ENCODE assay signal across 10 cellular contexts in genomic region chr22:35900483-35901168, GRCh38.
DNase-seq lines count a peak whose midpoint lies in the region; ATAC-seq, FAIRE-seq and TF ChIP-seq lines count a peak whose summit lies in the region.
"Had no signal": no experiment of that assay in that cellular context is flagged by ENCODE, and none has a peak within 500 bp of the region (broad histone marks: within the 10 kb centered on the region; RNA-seq: fewer than 3 reads in every experiment).

No MANE protein-coding gene starts in this region.

- H3K9me3 ChIP-seq in OCI-LY7 (ENCODE audit: low read length) (no peaks in the 10 kb centered on the region), endothelial cell of umbilical vein (replicated peaks; ENCODE audit: control insufficient read depth, insufficient read depth, low read length) (no peaks in the 10 kb centered on the region)

- H3K4me1 Mint-ChIP-seq in activated naive CD4-positive, alpha-beta T cell treated with anti-CD3 and anti-CD28 coated beads, Interleukin-2, amount 10 ng/mL, durations not matched to agents 7 days and 5 days: peaks cover 8% of the 10 kb centered on the region

- no peaks in the 10 kb centered on the region for H3K36me3 Mint-ChIP-seq in activated naive CD4-positive, alpha-beta T cell treated with anti-CD3 and anti-CD28 coated beads, Interleukin-2, amount 50 U/mL, for 72 hours
- H3K36me3 Mint-ChIP-seq in activated naive CD4-positive, alpha-beta T cell treated with anti-CD3 and anti-CD28 coated beads, Interleukin-2, amount 10 ng/mL, durations not matched to agents 7 days and 5 days: no peaks in the 10 kb centered on the region

- H3K27me3 ChIP-seq in endothelial cell of umbilical vein (ENCODE audit: control insufficient read depth in 2 of 2, insufficient read depth in 2 of 2, low read length in 2 of 2): no peaks in the 10 kb centered on the region

- FAIRE-seq in endothelial cell of umbilical vein (lab: Jason Lieb, UNC): peak; percentile 63

- no peaks in the 10 kb centered on the region for H3K9me3 Mint-ChIP-seq in activated naive CD4-positive, alpha-beta T cell treated with anti-CD3 and anti-CD28 coated beads, Interleukin-2, amount 50 U/mL, for 72 hours
- no peaks in the 10 kb centered on the region for H3K9me3 Mint-ChIP-seq in activated naive CD4-positive, alpha-beta T cell treated with anti-CD3 and anti-CD28 coated beads, Interleukin-2, amount 10 ng/mL, durations not matched to agents 7 days and 5 days

- POLR2A ChIA-PET in OCI-LY7 (lab: Charles Lee) (interaction anchor here (0.7 to 2.9 kb wide), 7 partner anchors 7 to 152 kb away, joined by 3 to 23 read pairs (median 4); no protein-coding TSS in a partner anchor), endothelial cell of umbilical vein (lab: Charles Lee) (interaction anchor here (0.6 kb wide), 1 partner anchor 433 kb away, joined by 3 read pairs; no protein-coding TSS in a partner anchor)

- TF ChIP-seq CTCF in OCI-LY7 (conservative IDR thresholded peaks at IDR 0.05; ENCODE audit: low read length): no peak
- no peak for TF ChIP-seq CTCF in endothelial cell of umbilical vein (IDR thresholded peaks at IDR 0.05; ENCODE audit: extremely low read depth in 1 of 2, insufficient read depth in 1 of 2, low read depth in 1 of 2, low read length in 2 of 2)

- H3K27ac ChIP-seq in OCI-LY7 (ENCODE audit: low read depth, low read length, poor library complexity, severe bottlenecking) (peak overlapping the region; percentile 78), endothelial cell of umbilical vein (ENCODE audit: insufficient read depth, low read depth, low read length) (peak overlapping the region; percentile 32)
- H3K27ac ChIP-seq: HL-60 had no signal

- H3K4me2 ChIP-seq in OCI-LY7 (ENCODE audit: low read length) (peak overlapping the region; percentile 73), endothelial cell of umbilical vein (ENCODE audit: insufficient read depth, low read length) (peak overlapping the region; percentile 21)

- intact Hi-C loops in OCI-LY7 (cut with micrococcal nuclease; ENCODE audit: unreplicated experiment): loop anchor here (5.0 kb wide), 1 partner anchor 148 kb away; no protein-coding TSS in a partner anchor
- intact Hi-C loops in endothelial cell of umbilical vein (cut with micrococcal nuclease): loop anchor here (1.0 kb wide), 1 partner anchor 10 kb away; no protein-coding TSS in a partner anchor

- peaks cover 86% of the 10 kb centered on the region for H3K4me1 ChIP-seq in OCI-LY7 (ENCODE audit: insufficient read depth, low read length, poor library complexity, severe bottlenecking)
- peaks cover 30% of the 10 kb centered on the region for H3K4me1 ChIP-seq in endothelial cell of umbilical vein (ENCODE audit: control insufficient read depth, extremely low read depth, insufficient read depth, low read length)

- no peak for TF ChIP-seq POLR2A in endothelial cell of umbilical vein (IDR thresholded peaks at IDR 0.05; ENCODE audit: low read depth, low read length)

- H3K4me3 ChIP-seq in OCI-LY7 (ENCODE audit: low read depth, low read length, poor library complexity, severe bottlenecking) (peak overlapping the region; percentile 29), endothelial cell of umbilical vein (replicated peaks in 1 of 3; ENCODE audit: insufficient read depth in 1 of 3, low read depth in 1 of 3, low read length in 3 of 3) (no peak overlapping the region)
- H3K4me3 ChIP-seq: coronary artery had no signal

- H2AFZ ChIP-seq in OCI-LY7 (ENCODE audit: low read length) (peak overlapping the region; percentile 42; the same call in 1 of the 2 replicates), endothelial cell of umbilical vein (ENCODE audit: low read depth, low read length) (no peak overlapping the region)

- no peak overlapping the region for H3K9ac ChIP-seq in endothelial cell of umbilical vein (replicated peaks; ENCODE audit: extremely low read depth, insufficient read depth, low read length)

- H3K27me3 Mint-ChIP-seq in activated naive CD4-positive, alpha-beta T cell treated with anti-CD3 and anti-CD28 coated beads, Interleukin-2, amount 10 ng/mL, durations not matched to agents 7 days and 5 days: peaks cover 13% of the 10 kb centered on the region

- no peak overlapping the region for H3K4me3 Mint-ChIP-seq in activated naive CD4-positive, alpha-beta T cell treated with anti-CD3 and anti-CD28 coated beads, Interleukin-2, amount 10 ng/mL, durations not matched to agents 7 days and 5 days

- H3K27ac Mint-ChIP-seq in activated naive CD4-positive, alpha-beta T cell treated with anti-CD3 and anti-CD28 coated beads, Interleukin-2, amount 50 U/mL, for 72 hours: no peak overlapping the region
- no peak overlapping the region for H3K27ac Mint-ChIP-seq in activated naive CD4-positive, alpha-beta T cell treated with anti-CD3 and anti-CD28 coated beads, Interleukin-2, amount 10 ng/mL, durations not matched to agents 7 days and 5 days

- CTCF ChIA-PET in activated naive CD4-positive, alpha-beta T cell treated with anti-CD3 and anti-CD28 coated beads, Interleukin-2, amount 10 ng/mL, durations not matched to agents 7 days and 5 days (lab: Charles Lee): interaction anchor here (0.7 kb wide), 1 partner anchor 8 kb away, joined by 3 read pairs; no protein-coding TSS in a partner anchor
- CTCF ChIA-PET in OCI-LY7 (lab: Charles Lee; ENCODE audit: unreplicated experiment) (interaction anchor here (1.0 kb wide), 1 partner anchor 26 kb away, joined by 3 read pairs; no protein-coding TSS in a partner anchor), endothelial cell of umbilical vein (lab: Charles Lee) (interaction anchor here (0.7 to 2.8 kb wide), 7 partner anchors 8 to 285 kb away, joined by 3 to 12 read pairs (median 4); no protein-coding TSS in a partner anchor)

- BruUV-seq in OCI-LY7 (replicated peaks; lab: Mats Ljungman, UMichigan): TSS peak; percentile 22
- no TSS peak for BruUV-seq in endothelial cell of umbilical vein (replicated peaks; lab: Mats Ljungman, UMichigan)

- H3K9me2 ChIP-seq in OCI-LY7 (ENCODE audit: insufficient read depth, low read length): no peaks in the 10 kb centered on the region

- H4K20me1 ChIP-seq in OCI-LY7 (ENCODE audit: insufficient read depth, low read length) (no peaks in the 10 kb centered on the region), endothelial cell of umbilical vein (replicated peaks; ENCODE audit: control insufficient read depth, extremely low read depth, insufficient read depth, low read length) (peaks cover 5% of the 10 kb centered on the region)

- no peaks in the 10 kb centered on the region for H3K9me1 ChIP-seq in endothelial cell of umbilical vein (replicated peaks; ENCODE audit: control insufficient read depth, extremely low read depth, insufficient read depth, low read length)

- DNase-seq in activated naive CD4-positive, alpha-beta T cell treated with anti-CD3 and anti-CD28 coated beads, Interleukin-2, amount 50 U/mL, for 72 hours (ENCODE audit: low spot score in 2 of 2): no peak
- DNase-seq in activated naive CD4-positive, alpha-beta T cell treated with anti-CD3 and anti-CD28 coated beads, Interleukin-2, amount 10 ng/mL, durations not matched to agents 7 days and 5 days: no peak
- no peak for DNase-seq in OCI-LY7 (ENCODE audit: low spot score)
- peak; percentile 28 for DNase-seq in endothelial cell of umbilical vein (ENCODE audit: low read depth, low spot score)
- peak; percentile 29 for DNase-seq in stimulated activated CD8-positive, alpha-beta memory T cell treated with anti-CD3 and anti-CD28 coated beads, Interleukin-4, amount 100 ng/mL, for 48 hours
- DNase-seq in NOMO-1 (lab: John Stamatoyannopoulos, UW; ENCODE audit: unreplicated experiment in 2 of 2): no peak
- DNase-seq in NCI-H524 treated with DMSO at 0.1 percent for 48 hours (lab: John Stamatoyannopoulos, UW): no peak

- H3K36me3 ChIP-seq in OCI-LY7 (ENCODE audit: insufficient read depth, low read length) (peaks cover 5% of the 10 kb centered on the region; the same call in 1 of the 2 replicates), endothelial cell of umbilical vein (ENCODE audit: control insufficient read depth in 2 of 2, extremely low read depth in 1 of 2, insufficient read depth in 2 of 2, low read length in 2 of 2) (no peaks in the 10 kb centered on the region)

- dilution Hi-C loops in endothelial cell of umbilical vein (cut with MboI; ENCODE audit: extremely low pct_ligation_motif_present, low sequenced_read_pairs): no loop called here

- H3K79me2 ChIP-seq in OCI-LY7 (ENCODE audit: insufficient read depth, low read depth, low read length): peaks cover 77% of the 10 kb centered on the region
- H3K79me2 ChIP-seq in endothelial cell of umbilical vein (ENCODE audit: control insufficient read depth, insufficient read depth, low read length): peaks cover 43% of the 10 kb centered on the region

- ATAC-seq in activated naive CD4-positive, alpha-beta T cell treated with anti-CD3 and anti-CD28 coated beads, Interleukin-2, amount 50 U/mL, for 72 hours: peak; percentile 41 to 64
- ATAC-seq in HG02973 (IDR thresholded peaks at IDR 0.05; ENCODE audit: unreplicated experiment): no peak

TF ChIP-seq in endothelial cell of umbilical vein, 7 proteins besides CTCF, POLR2A, EP300 and RAD21:
- TF ChIP-seq FOS (IDR thresholded peaks at IDR 0.05; ENCODE audit: borderline replicate concordance, insufficient read depth, low read length): no peak
- no peak for TF ChIP-seq GATA2 (IDR thresholded peaks at IDR 0.05; ENCODE audit: insufficient read depth, insufficient read length, low read depth, low read length)
- TF ChIP-seq POLR2AphosphoS5 (IDR thresholded peaks at IDR 0.05; ENCODE audit: insufficient read depth, low read depth, low read length): no peak
- TF ChIP-seq EZH2 (IDR thresholded peaks at IDR 0.05; ENCODE audit: borderline replicate concordance, low read depth, low read length, severe bottlenecking): no peak
- no peak for TF ChIP-seq MAX (IDR thresholded peaks at IDR 0.05; ENCODE audit: insufficient read depth, insufficient read length)
- TF ChIP-seq MYC (IDR thresholded peaks at IDR 0.05; ENCODE audit: low read depth, low read length): no peak
- no peak for TF ChIP-seq JUN (IDR thresholded peaks at IDR 0.05; ENCODE audit: borderline replicate concordance, insufficient read depth, insufficient read length, low read depth)

Comparison
In these comparisons a context has a peak if more than half of its experiments do, and no peak if none do; other contexts are left out.
1. DNase-seq: peak in endothelial cell of umbilical vein (single experiment) and stimulated activated CD8-positive, alpha-beta memory T cell treated with anti-CD3 and anti-CD28 coated beads, Interleukin-4, amount 100 ng/mL, for 48 hours (single experiment); none in activated naive CD4-positive, alpha-beta T cell treated with anti-CD3 and anti-CD28 coated beads, Interleukin-2, amount 50 U/mL, for 72 hours (0 of 2), activated naive CD4-positive, alpha-beta T cell treated with anti-CD3 and anti-CD28 coated beads, Interleukin-2, amount 10 ng/mL, durations not matched to agents 7 days and 5 days (single experiment), OCI-LY7 (single experiment), NOMO-1 (0 of 2) and NCI-H524 treated with DMSO at 0.1 percent for 48 hours (single experiment).